In genomic region chr2:134271758-134272157, GRCh38 we compare ENCODE assay signal across 17 cellular contexts. TPM values are rescaled to one million over a fixed set of nuclear protein-coding genes. Genes with fewer than 3 reads are reported as not detected.
DNase-seq lines count a peak whose midpoint lies in the region; ATAC-seq and TF ChIP-seq lines count a peak whose summit lies in the region.
"Had no signal": no experiment of that assay in that cellular context is flagged by ENCODE, and none has a peak within 500 bp of the region (broad histone marks: within the 10 kb centered on the region; RNA-seq: fewer than 3 reads in every experiment).

No MANE protein-coding gene starts in this region.

- no peak overlapping the region for H3K4me3 ChIP-seq in HEK293 (ENCODE audit: low read depth, low read length)
- H3K4me3 ChIP-seq: SJSA1 had no signal

- no peak for TF ChIP-seq CTCF in HEK293 (tag by site-specific recombination; IDR thresholded peaks at IDR 0.05)

- CTCF ChIA-PET in HEK293 (lab: Yijun Ruan, JAX), result interaction anchor here (0.5 to 1.4 kb wide), 2 partner anchors 26 to 511 kb away, joined by 3 to 4 read pairs; no protein-coding TSS in a partner anchor

- peaks cover 4% of the 10 kb centered on the region; the same call in 1 of the 2 replicates for H3K4me1 ChIP-seq in HEK293 (ENCODE audit: control insufficient read depth, insufficient read depth, low read length)
- H3K4me1 ChIP-seq: SJSA1 had no signal

- POLR2A ChIA-PET in HEK293 (lab: Yijun Ruan, JAX), result no interaction called here

- peak overlapping the region; percentile 57 for H3K27ac Mint-ChIP-seq in activated naive CD8-positive, alpha-beta T cell treated with anti-CD3 and anti-CD28 coated beads for 36 hours
- H3K27ac Mint-ChIP-seq: activated CD4-positive, alpha-beta T cell treated with anti-CD3 and anti-CD28 coated beads, Interleukin-2, amount 10 ng/mL, durations not matched to agents 24 days and 14 days; endodermal cell; mesothelial cell of epicardium had no signal

- peak; percentile 22 for DNase-seq in stimulated activated CD4-positive, alpha-beta T cell treated with anti-CD3 and anti-CD28 coated beads, Interleukin-4, amount 100 ng/mL, for 24 hours
- no peak for DNase-seq in stimulated activated CD4-positive, alpha-beta T cell treated with anti-CD3 and anti-CD28 coated beads, Interleukin-12 subunit alpha, Interleukin-12 subunit beta, amount 100 ng/mL, for 4 hours
- DNase-seq in activated naive CD8-positive, alpha-beta T cell treated with anti-CD3 and anti-CD28 coated beads for 36 hours, result no peak
- no peak for DNase-seq in HK-2 (ENCODE audit: unreplicated experiment)
- no peak for DNase-seq in DMS79 (lab: John Stamatoyannopoulos, UW)
- DNase-seq: activated CD4-positive, alpha-beta T cell treated with anti-CD3 and anti-CD28 coated beads, Interleukin-2, amount 10 ng/mL, durations not matched to agents 24 days and 14 days; anterior cingulate cortex; DMS 273 treated with DMSO at 0.1 percent for 48 hours; endodermal cell; KG1; NCI-H1105 treated with DMSO at 0.1 percent for 48 hours; NCI-H446; T-helper 9 cell had no signal

- peaks cover 53% of the 10 kb centered on the region for H3K4me1 Mint-ChIP-seq in activated naive CD8-positive, alpha-beta T cell treated with anti-CD3 and anti-CD28 coated beads for 36 hours

- no peaks in the 10 kb centered on the region for H3K9me3 ChIP-seq in HEK293 (ENCODE audit: control insufficient read depth, insufficient read depth, low read depth, low read length)
- H3K9me3 ChIP-seq: SJSA1 had no signal

- no peak overlapping the region for H3K4me3 Mint-ChIP-seq in activated naive CD8-positive, alpha-beta T cell treated with anti-CD3 and anti-CD28 coated beads for 36 hours
- H3K4me3 Mint-ChIP-seq: activated CD4-positive, alpha-beta T cell treated with anti-CD3 and anti-CD28 coated beads, Interleukin-2, amount 10 ng/mL, durations not matched to agents 24 days and 14 days; endodermal cell; mesothelial cell of epicardium had no signal

- H3K36me3 Mint-ChIP-seq in activated naive CD8-positive, alpha-beta T cell treated with anti-CD3 and anti-CD28 coated beads for 36 hours, result peaks cover 28% of the 10 kb centered on the region

- no peaks in the 10 kb centered on the region for H3K9me3 Mint-ChIP-seq in activated naive CD8-positive, alpha-beta T cell treated with anti-CD3 and anti-CD28 coated beads for 36 hours
- H3K9me3 Mint-ChIP-seq: activated CD4-positive, alpha-beta T cell treated with anti-CD3 and anti-CD28 coated beads, Interleukin-2, amount 10 ng/mL, durations not matched to agents 24 days and 14 days; endodermal cell; mesothelial cell of epicardium had no signal

- no peak for ATAC-seq in GM18502 (IDR thresholded peaks at IDR 0.05; ENCODE audit: poor library complexity, unreplicated experiment)

- no peaks in the 10 kb centered on the region; a peak in 1 of 3 replicates for H3K36me3 ChIP-seq in HEK293 (ENCODE audit: control insufficient read depth in 2 of 2, insufficient read depth in 1 of 2, low read length in 2 of 2)
- H3K36me3 ChIP-seq: SJSA1 had no signal

- no peaks in the 10 kb centered on the region for H3K27me3 Mint-ChIP-seq in activated naive CD8-positive, alpha-beta T cell treated with anti-CD3 and anti-CD28 coated beads for 36 hours
- H3K27me3 Mint-ChIP-seq: activated CD4-positive, alpha-beta T cell treated with anti-CD3 and anti-CD28 coated beads, Interleukin-2, amount 10 ng/mL, durations not matched to agents 24 days and 14 days had no signal

- H3K27ac ChIP-seq in HEK293 (ENCODE audit: extremely low read depth, low read depth, low read length), result no peak overlapping the region
- H3K27ac ChIP-seq: SJSA1 had no signal

TF ChIP-seq in HEK293, 187 proteins besides CTCF, POLR2A, EP300 and RAD21:
- TF ChIP-seq OSR2 (tag by site-specific recombination; IDR thresholded peaks at IDR 0.05), result 0 out of 2 replicates have a peak, but pooled peaks have one; percentile 36
- 0 out of 2 replicates have a peak, but pooled peaks have one; percentile 13 for TF ChIP-seq GLIS1 (tag by site-specific recombination; IDR thresholded peaks at IDR 0.05)
- TF ChIP-seq ZNF660 (tag by site-specific recombination; IDR thresholded peaks at IDR 0.05), result no peak
- TF ChIP-seq ZIC2 (tag by site-specific recombination; IDR thresholded peaks at IDR 0.05), result peak; percentile 21; the same call in 1 of the 2 replicates
- TF ChIP-seq REPIN1 (tag by site-specific recombination; IDR thresholded peaks at IDR 0.05; ENCODE audit: low read depth), result no peak

RNA-seq across cellular contexts. Expression of gene MGAT5, which starts 17.9 kb away (rescaled TPM):
- total RNA-seq in activated naive CD8-positive, alpha-beta T cell treated with anti-CD3 and anti-CD28 coated beads for 36 hours, result 10 to 100 TPM; 34.0 to 34.5 TPM
